Comparison of ENCODE assay signal across 31 cellular contexts in genomic region chr12:87812711-87813110, GRCh38.
A peak's percentile ranks its signal among the peaks of the same experiment; 100 is the strongest.
DNase-seq lines count a peak whose midpoint lies in the region; ATAC-seq, FAIRE-seq and TF ChIP-seq lines count a peak whose summit lies in the region.
"Had no signal": no experiment of that assay in that cellular context is flagged by ENCODE, and none has a peak within 500 bp of the region (broad histone marks: within the 10 kb centered on the region; RNA-seq: fewer than 3 reads in every experiment).

No MANE protein-coding gene starts in this region.

- FAIRE-seq in A549 (lab: Jason Lieb, UNC), result no peak
- FAIRE-seq: G401.6, kidney had no signal

- H3K27me3 ChIP-seq in PC-3 (ENCODE audit: low read length), result no peaks in the 10 kb centered on the region
- H3K27me3 ChIP-seq in hepatocyte, result no peaks in the 10 kb centered on the region
- H3K27me3 ChIP-seq in breast epithelium, result no peaks in the 10 kb centered on the region
- H3K27me3 ChIP-seq in spleen (replicated peaks in 1 of 7), result no peaks in the 10 kb centered on the region
- H3K27me3 ChIP-seq: heart right ventricle, neutrophil, right lobe of liver, thyroid gland, uterus had no signal

- H3K79me2 ChIP-seq in PC-3 (ENCODE audit: low read length) (no peaks in the 10 kb centered on the region), hepatocyte (no peaks in the 10 kb centered on the region)

- CTCF ChIA-PET in A549 (lab: Yijun Ruan, JAX) (interaction anchor here (1.6 kb wide), 1 partner anchor 14 kb away, joined by 3 read pairs; no protein-coding TSS in a partner anchor), PC-3 (lab: Charles Lee) (no interaction called here)

- TF ChIP-seq CTCF in A549 (IDR thresholded peaks at IDR 0.05) (no peak), PC-3 (conservative IDR thresholded peaks at IDR 0.05; ENCODE audit: low read depth, low read length) (no peak), hepatocyte (IDR thresholded peaks at IDR 0.05; ENCODE audit: poor library complexity) (no peak), breast epithelium (IDR thresholded peaks at IDR 0.05) (no peak), spleen (IDR thresholded peaks at IDR 0.05 in 8 of 11, conservative IDR thresholded peaks at IDR 0.05 in 3 of 11) (no peak)

- H3K4me2 ChIP-seq in A549 (peak overlapping the region; percentile 65), PC-3 (ENCODE audit: low read length) (no peak overlapping the region), hepatocyte (no peak overlapping the region)

- DNase-seq in A549 (ENCODE audit: low read depth in 1 of 2, low spot score in 1 of 2) (no peak), HCEC 1CT (peak; percentile 32), PC-3 (peak; percentile 22), hepatocyte (ENCODE audit: low spot score) (no peak), breast epithelium (ENCODE audit: low spot score in 2 of 2) (no peak), spleen (no peak)
- DNase-seq: activated CD4-positive, alpha-beta T cell treated with anti-CD3 and anti-CD28 coated beads for 48 hours; activated effector memory CD4-positive, alpha-beta T cell treated with anti-CD3 and anti-CD28 coated beads, Interleukin-2, amount 50 U/mL, for 16 hours; activated T-cell treated with anti-CD3 and anti-CD28 coated beads, Interleukin-2, amount 50 U/mL, for 1 hour; anterior cingulate cortex; caudate nucleus; CD8-positive, alpha-beta memory T cell; DMS153; heart right ventricle; kidney; midbrain; naive B cell; NCI-H1092 treated with DMSO at 0.1 percent for 48 hours; NCI-H446; NCI-H774; right lobe of liver; SIG-M5; stimulated activated CD4-positive, alpha-beta T cell treated with anti-CD3 and anti-CD28 coated beads, Interleukin-4, amount 100 ng/mL, for 24 hours; SW 1271; thyroid gland; uterus had no signal

- no TSS peak for BruUV-seq in PC-3 (replicated peaks; lab: Mats Ljungman, UMichigan)

- H3K9ac ChIP-seq in PC-3 (ENCODE audit: low read length), result no peak overlapping the region

- H3F3A ChIP-seq in PC-3 (ENCODE audit: low read length, unreplicated experiment), result no peaks in the 10 kb centered on the region

- no peak for TF ChIP-seq RAD21 in A549 (conservative IDR thresholded peaks at IDR 0.05 in 1 of 2, IDR thresholded peaks at IDR 0.05 in 1 of 2)

- H3K36me3 ChIP-seq in PC-3 (ENCODE audit: low read depth, low read length) (no peaks in the 10 kb centered on the region), hepatocyte (replicated peaks; ENCODE audit: insufficient read depth, low read depth) (no peaks in the 10 kb centered on the region), breast epithelium (no peaks in the 10 kb centered on the region), spleen (no peaks in the 10 kb centered on the region)
- H3K36me3 ChIP-seq: heart right ventricle, neutrophil, prostate gland, right lobe of liver, thyroid gland, uterus had no signal

- H3K27ac ChIP-seq in A549, result peak overlapping the region; percentile 85 to 91
- no peak overlapping the region for H3K27ac ChIP-seq in PC-3 (ENCODE audit: low read length)
- H3K27ac ChIP-seq in hepatocyte, result peak overlapping the region; percentile 42
- no peak overlapping the region for H3K27ac ChIP-seq in breast epithelium
- no peak overlapping the region for H3K27ac ChIP-seq in spleen
- H3K27ac ChIP-seq: heart right ventricle, neutrophil, prostate gland, thyroid gland, uterus had no signal

- 48% methylated on average over 2 of the region's 2 CpGs for WGBS in A549 (ENCODE audit: missing lambda C conversion rate)
- WGBS in hepatocyte (ENCODE audit: low lambda C conversion rate, missing lambda C conversion rate), result 86% methylated on average over 2 of the region's 2 CpGs
- 61 to 78% (median 72%) methylated on average over 2 of the region's 2 CpGs for WGBS in spleen, 5 donors

- H2AFZ ChIP-seq in PC-3 (ENCODE audit: low read length) (no peak overlapping the region), hepatocyte (no peak overlapping the region)

- POLR2A ChIA-PET in A549 (lab: Yijun Ruan, JAX), result no interaction called here
- POLR2A ChIA-PET in PC-3 (lab: Charles Lee; ENCODE audit: unreplicated experiment), result no interaction called here

- H3K4me1 ChIP-seq in A549, result peaks cover 67% of the 10 kb centered on the region
- peaks cover 18% of the 10 kb centered on the region; the same call in 1 of the 2 replicates for H3K4me1 ChIP-seq in PC-3 (ENCODE audit: insufficient read depth, low read length)
- peaks cover 3% of the 10 kb centered on the region for H3K4me1 ChIP-seq in hepatocyte (ENCODE audit: insufficient read depth)
- H3K4me1 ChIP-seq in breast epithelium, result no peaks in the 10 kb centered on the region
- peaks cover 0 to 6% (median 0%) of the 10 kb centered on the region in 6 donors for H3K4me1 ChIP-seq in spleen
- H3K4me1 ChIP-seq: heart right ventricle, prostate gland, thyroid gland, uterus had no signal

- no peak for TF ChIP-seq POLR2A in A549 (IDR thresholded peaks at IDR 0.05; ENCODE audit: low read length)
- TF ChIP-seq POLR2A in breast epithelium (IDR thresholded peaks at IDR 0.05), result no peak
- TF ChIP-seq POLR2A in spleen (IDR thresholded peaks at IDR 0.05), result no peak

- H3K4me3 ChIP-seq in A549 (no peak overlapping the region; the same call in 2 of the 3 replicates), PC-3 (ENCODE audit: low read length) (no peak overlapping the region), hepatocyte (no peak overlapping the region), breast epithelium (no peak overlapping the region), spleen (no peak overlapping the region)
- H3K4me3 ChIP-seq: heart right ventricle, prostate gland, right lobe of liver, thyroid gland, uterus had no signal

- TF ChIP-seq EP300 in A549 (IDR thresholded peaks at IDR 0.05), result no peak

- intact Hi-C loops in PC-3 (cut with micrococcal nuclease), result no loop called here
- intact Hi-C loops in breast epithelium (cut with DNase I; ENCODE audit: low total_unique reads), result no loop called here
- intact Hi-C loops in spleen (cut with DNase I; ENCODE audit: low total_unique reads), result no loop called here

- H4K20me1 ChIP-seq in PC-3 (ENCODE audit: low read length), result no peaks in the 10 kb centered on the region
- H4K20me1 ChIP-seq in hepatocyte (ENCODE audit: insufficient read depth, poor library complexity, severe bottlenecking), result no peaks in the 10 kb centered on the region

- H3K9me2 ChIP-seq in PC-3 (replicated peaks; ENCODE audit: low read length), result no peaks in the 10 kb centered on the region
- H3K9me2 ChIP-seq in hepatocyte (replicated peaks; ENCODE audit: insufficient read depth), result no peaks in the 10 kb centered on the region

- H3K9me3 ChIP-seq in A549 (peaks cover 35% of the 10 kb centered on the region), PC-3 (ENCODE audit: low read length) (no peaks in the 10 kb centered on the region), hepatocyte (ENCODE audit: low read depth) (no peaks in the 10 kb centered on the region), breast epithelium (no peaks in the 10 kb centered on the region), spleen (no peaks in the 10 kb centered on the region)
- H3K9me3 ChIP-seq: heart right ventricle, neutrophil, prostate gland, right lobe of liver, thyroid gland, uterus had no signal

- ATAC-seq in A549 (no peak), PC-3 (no peak; the same call in 1 of the 2 replicates), GM18868 (IDR thresholded peaks at IDR 0.05; ENCODE audit: unreplicated experiment) (no peak), HG03342 (IDR thresholded peaks at IDR 0.05; ENCODE audit: unreplicated experiment) (no peak)
- ATAC-seq: heart right ventricle had no signal

TF ChIP-seq in A549, 52 proteins besides CTCF, POLR2A, EP300 and RAD21:
- TF ChIP-seq HDAC2 (IDR thresholded peaks at IDR 0.05) (no peak), HOXA7 (CRISPR knock-in tag; IDR thresholded peaks at IDR 0.05) (no peak), GATA3 (IDR thresholded peaks at IDR 0.05; ENCODE audit: borderline replicate concordance) (peak; percentile 22; the same call in 1 of the 2 replicates), ZFP36 (IDR thresholded peaks at IDR 0.05; ENCODE audit: borderline replicate concordance, partially characterized antibody) (no peak)

Comparison
In these comparisons a context has a peak if more than half of its experiments do, and no peak if none do; other contexts are left out.
1. DNase-seq: peak in HCEC 1CT (single experiment) and PC-3 (single experiment); none in A549 (0 of 2), hepatocyte (single experiment), breast epithelium (0 of 2) and spleen (single experiment).
2. H3K27ac ChIP-seq: peak in A549 (2 of 2) and hepatocyte (single experiment); none in PC-3 (single experiment), breast epithelium (0 of 2) and spleen (0 of 8).